In the genomic region with DNA sequence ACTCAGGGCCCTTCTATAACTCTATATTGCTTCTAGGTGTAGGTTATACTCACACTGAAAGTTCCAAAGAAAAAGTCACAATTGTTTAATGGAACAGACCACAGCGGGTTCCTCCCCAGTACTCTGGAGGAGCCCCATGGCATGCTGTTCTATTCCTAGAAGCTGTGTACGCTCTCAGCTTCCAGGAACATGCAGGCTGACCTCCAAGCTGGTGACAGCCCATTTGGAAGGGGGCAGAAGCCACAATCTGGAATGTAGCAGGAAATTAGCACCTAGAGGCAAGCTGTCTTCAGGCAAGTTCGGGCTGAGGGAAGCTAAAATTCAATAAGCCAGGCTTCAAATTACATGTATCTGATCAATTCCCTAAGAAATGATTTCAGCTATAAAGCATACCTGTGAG, we compare ENCODE assay signal across 24 cellular contexts. TPM values are rescaled to one million over a fixed set of nuclear protein-coding genes. Genes with fewer than 3 reads are reported as not detected.
DNase-seq lines count a peak whose midpoint lies in the region; ATAC-seq, FAIRE-seq and TF ChIP-seq lines count a peak whose summit lies in the region.
"Had no signal": no experiment of that assay in that cellular context is flagged by ENCODE, and none has a peak within 500 bp of the region (broad histone marks: within the 10 kb centered on the region; RNA-seq: fewer than 3 reads in every experiment).

No MANE protein-coding gene starts in this region.

- no peak overlapping the region for H2BK5ac ChIP-seq in mesendoderm (ENCODE audit: low read length)

- ATAC-seq in heart right ventricle = peak in 6 of 8 donors; percentile 70 to 89 (median 83)
- peak; percentile 73 for ATAC-seq in K562
- no peak for ATAC-seq in HG03432 (IDR thresholded peaks at IDR 0.05; ENCODE audit: unreplicated experiment)
- ATAC-seq: A549 had no signal

- H3K4me2 ChIP-seq in K562 (ENCODE audit: insufficient read depth, low read length) (no peak overlapping the region), mesendoderm (ENCODE audit: low read length) (no peak overlapping the region)
- H3K4me2 ChIP-seq: A549; BLaER1 treated with 17β-estradiol and CSF1 and Interleukin-3, amounts not matched to agents 10 nM and 100 nM had no signal

- no peaks in the 10 kb centered on the region for H3K79me2 ChIP-seq in K562 (ENCODE audit: control insufficient read depth, insufficient read depth, low read length)
- no peaks in the 10 kb centered on the region for H3K79me2 ChIP-seq in mesendoderm (ENCODE audit: control insufficient read depth, insufficient read depth, low read length)

- no peaks in the 10 kb centered on the region for H4K20me1 ChIP-seq in K562 (replicated peaks; ENCODE audit: control insufficient read depth, insufficient read depth, low read length)
- H4K20me1 ChIP-seq: BLaER1 treated with 17β-estradiol and CSF1 and Interleukin-3, amounts not matched to agents 10 nM and 100 nM had no signal

- H3K27ac ChIP-seq in heart right ventricle (peak overlapping the region in 2 of 10 donors; percentile 1 to 52), left ventricle myocardium inferior (replicated peaks) (no peak overlapping the region), K562 (ENCODE audit: extremely low read depth, low read depth, low read length) (no peak overlapping the region), mesendoderm (ENCODE audit: low read depth, low read length) (no peak overlapping the region)
- H3K27ac ChIP-seq: A549; BLaER1 treated with 17β-estradiol and CSF1 and Interleukin-3, amounts not matched to agents 10 nM and 100 nM had no signal

- H3K79me1 ChIP-seq in mesendoderm (ENCODE audit: low read length) = no peaks in the 10 kb centered on the region

- no peak for TF ChIP-seq RAD21 in K562 (CRISPR knock-in tag; conservative IDR thresholded peaks at IDR 0.05 in 1 of 2, IDR thresholded peaks at IDR 0.05 in 1 of 2)

- CTCF ChIA-PET in K562 (lab: Yijun Ruan, JAX; ENCODE audit: low intra/inter-chr PET ratio) = no interaction called here

- no peak for TF ChIP-seq EP300 in K562 (IDR thresholded peaks at IDR 0.05; ENCODE audit: low read length)

- no peak overlapping the region for H3K18ac ChIP-seq in mesendoderm (ENCODE audit: low read length)

- WGBS in heart right ventricle, 2 donors = 55 to 58% methylated on average over 3 of the region's 3 CpGs
- 1% methylated on average over 3 of the region's 3 CpGs for WGBS in K562 (ENCODE audit: insufficient coverage, low coverage, missing lambda C conversion rate)
- no CpG with 5 or more reads among the region's 3 CpGs for WGBS in mesendoderm (ENCODE audit: extremely low coverage, insufficient coverage, low lambda C conversion rate)

- H2AFZ ChIP-seq in K562 (ENCODE audit: low read depth, low read length) = 0 out of 2 replicates have a peak overlapping the region, but pooled peaks have one; percentile 10

- H2BK120ac ChIP-seq in mesendoderm (ENCODE audit: low read depth, low read length) = no peak overlapping the region

- FAIRE-seq in K562 (lab: Jason Lieb, UNC) = no peak
- FAIRE-seq: A549, G401.6, GM12892, H54 had no signal

- POLR2A ChIA-PET in K562 (lab: Yijun Ruan, JAX) = no interaction called here

- no peak overlapping the region; a peak in 1 of 4 replicates for H3K9ac ChIP-seq in K562 (ENCODE audit: insufficient read depth in 1 of 2, low read depth in 2 of 2, low read length in 2 of 2)
- no peak overlapping the region for H3K9ac ChIP-seq in mesendoderm (ENCODE audit: low read length)
- H3K9ac ChIP-seq: BLaER1 treated with 17β-estradiol and CSF1 and Interleukin-3, amounts not matched to agents 10 nM and 100 nM had no signal

- H3K23ac ChIP-seq in mesendoderm (ENCODE audit: low read length) = no peak overlapping the region

- intact Hi-C loops in heart right ventricle (cut with DNase I) (no loop called here), left ventricle myocardium inferior (cut with micrococcal nuclease) (no loop called here), K562 (cut with micrococcal nuclease) (no loop called here)

- no peak overlapping the region for H4K5ac ChIP-seq in mesendoderm (ENCODE audit: low read length)

- H3K4me1 ChIP-seq in heart right ventricle = no peaks in the 10 kb centered on the region
- no peaks in the 10 kb centered on the region for H3K4me1 ChIP-seq in left ventricle myocardium inferior
- peaks cover 0 to 12% of the 10 kb centered on the region in 2 experiments; a peak in 2 of 5 replicates for H3K4me1 ChIP-seq in K562 (replicated peaks in 1 of 2; ENCODE audit: control insufficient read depth in 2 of 2, insufficient read depth in 2 of 2, low read length in 2 of 2)
- H3K4me1 ChIP-seq in mesendoderm (ENCODE audit: control insufficient read depth, low read depth, low read length) = peaks cover 3% of the 10 kb centered on the region
- H3K4me1 ChIP-seq: A549, HAP-1 had no signal

- H3K9me3 ChIP-seq in heart right ventricle (peaks cover 0 to 30% (median 5%) of the 10 kb centered on the region in 11 donors), left ventricle myocardium inferior (replicated peaks) (peaks cover 22% of the 10 kb centered on the region), K562 (replicated peaks; ENCODE audit: control insufficient read depth, insufficient read depth, low read depth, low read length) (no peaks in the 10 kb centered on the region; the same call in 1 of the 2 replicates)
- H3K9me3 ChIP-seq: A549, HAP-1 had no signal

- H2BK15ac ChIP-seq in mesendoderm (replicated peaks; ENCODE audit: low read depth) = no peak overlapping the region

- no peaks in the 10 kb centered on the region for H3K9me1 ChIP-seq in K562 (ENCODE audit: control insufficient read depth, insufficient read depth, low read length)

- H3K4ac ChIP-seq in mesendoderm (ENCODE audit: low read depth, low read length) = no peak overlapping the region

- no TSS peak for BruUV-seq in K562 (replicated peaks; lab: Mats Ljungman, UMichigan)

- H3K36me3 ChIP-seq in heart right ventricle (peaks cover 0 to 51% (median 11%) of the 10 kb centered on the region in 9 donors), left ventricle myocardium inferior (peaks cover 40% of the 10 kb centered on the region), K562 (ENCODE audit: control insufficient read depth, insufficient read depth, low read length) (no peaks in the 10 kb centered on the region), mesendoderm (ENCODE audit: control insufficient read depth, insufficient read depth, low read length) (no peaks in the 10 kb centered on the region)
- H3K36me3 ChIP-seq: HAP-1 had no signal

- no peak overlapping the region for H4K8ac ChIP-seq in mesendoderm (ENCODE audit: low read depth, low read length)

- H3K4me3 ChIP-seq in heart right ventricle = no peak overlapping the region
- H3K4me3 ChIP-seq in left ventricle myocardium inferior = no peak overlapping the region
- H3K4me3 ChIP-seq in K562 = no peak overlapping the region
- H3K4me3 ChIP-seq in mesendoderm (ENCODE audit: low read length) = no peak overlapping the region
- H3K4me3 ChIP-seq: A549; BLaER1 treated with 17β-estradiol and CSF1 and Interleukin-3, amounts not matched to agents 10 nM and 100 nM; HAP-1 had no signal

- DNase-seq in activated CD8-positive, alpha-beta memory T cell treated with anti-CD3 and anti-CD28 coated beads, Interleukin-2, amount 50 U/mL, for 48 hours = peak; percentile 36
- DNase-seq in activated CD8-positive, alpha-beta memory T cell treated with anti-CD3 and anti-CD28 coated beads for 24 hours = no peak
- DNase-seq in heart right ventricle (peak in 1 of 2 donors; percentile 18), left ventricle myocardium inferior (no peak), K562 (ENCODE audit: extremely low read depth in 1 of 4, low spot score in 3 of 4) (peak in 2 of 4 experiments; percentile 29 to 45), mesendoderm (peak; percentile 58)
- DNase-seq: 8988T; ACHN; AML-193; BE2C; CD4-positive, alpha-beta T cell; CD8-positive, alpha-beta memory T cell; DMS153; DND-41; GOT3; HFFc6 had no signal

- H3K27me3 ChIP-seq in heart right ventricle (no peaks in the 10 kb centered on the region), left ventricle myocardium inferior (ENCODE audit: low read depth) (no peaks in the 10 kb centered on the region), K562 (ENCODE audit: control insufficient read depth in 2 of 2, insufficient read depth in 2 of 2, low read length in 2 of 2) (no peaks in the 10 kb centered on the region), mesendoderm (ENCODE audit: insufficient read depth, low read length, poor library complexity) (no peaks in the 10 kb centered on the region)
- H3K27me3 ChIP-seq: BE2C; BLaER1 treated with 17β-estradiol and CSF1 and Interleukin-3, amounts not matched to agents 10 nM and 100 nM had no signal

- no peak overlapping the region for H3K56ac ChIP-seq in mesendoderm (ENCODE audit: low read length)

- H2AK5ac ChIP-seq in mesendoderm (ENCODE audit: low read length) = no peak overlapping the region

- in situ Hi-C loops in K562 (cut with MboI) = no loop called here

- no peak for TF ChIP-seq POLR2A in K562 (conservative IDR thresholded peaks at IDR 0.05)

- TF ChIP-seq CTCF in heart right ventricle (IDR thresholded peaks at IDR 0.05) (no peak), left ventricle myocardium inferior (IDR thresholded peaks at IDR 0.05; ENCODE audit: borderline replicate concordance) (no peak), K562 (IDR thresholded peaks at IDR 0.05 in 2 of 3, conservative IDR thresholded peaks at IDR 0.05 in 1 of 3; ENCODE audit: insufficient read depth in 2 of 3, low read depth in 1 of 3, low read length in 3 of 3) (no peak)

RNA-seq across cellular contexts. Expression of gene QDPR, which starts 31.4 kb away (rescaled TPM):
- total RNA-seq in heart right ventricle (10 to 100 TPM; 43.4 to 68.4 (median 58.4) TPM), left ventricle myocardium inferior (50.2 TPM), K562 (2014; rRNA removed) (9.4 and 14.4 TPM in 2 replicates), K562 (2014; rRNA removed; fragmentation: Illumina TruSeq; extraction: Trizol) (16.6 and 17.3 TPM in 2 replicates), K562 (2015; rRNA removed; fragmentation: Illumina TruSeq; extraction: Trizol) (16.6 and 17.2 TPM in 2 replicates), K562 (2021) (28.6 and 29.7 TPM in 2 replicates)
- polyA plus RNA-seq in heart right ventricle (10 to 100 TPM; 21.6 to 23.5 TPM), K562 (2011; rRNA removed) (27.1 and 28.9 TPM in 2 replicates), K562 (2014; fragmentation: Illumina TruSeq; extraction: Trizol) (26.6 and 27.7 TPM in 2 replicates), K562 (2014; fragmentation: Nextera tagmentation; extraction: Ambion mirVana) (1 to 10 TPM; 5.7 to 6.4 TPM), K562 (2014; rRNA removed) (26.9 and 39.7 TPM in 2 replicates)
- total RNA-seq in K562 (2011; cell fraction: chromatin; rRNA removed; ENCODE audit: low replicate concordance) = 20.5 and 30.3 TPM in 2 replicates
- 17.8 and 19.8 TPM in 2 replicates for total RNA-seq in K562 (2011; cell fraction: nucleolus; rRNA removed)
- total RNA-seq in K562 (2011; cell fraction: nucleoplasm; rRNA removed) = 24.1 and 36.3 TPM in 2 replicates
- 28.6 and 28.7 TPM in 2 replicates for polyA plus RNA-seq in K562 (2011; cell fraction: cytosol; rRNA removed)
- 14.7 and 16.9 TPM in 2 replicates for polyA plus RNA-seq in K562 (2011; cell fraction: nucleus; rRNA removed)
- polyA plus RNA-seq in K562 (2012) = 24.7 and 27.3 TPM in 2 replicates
- 27.8 and 36.5 TPM in 2 replicates for polyA minus RNA-seq in K562 (2011; rRNA and poly(A)+ RNA removed)
- polyA minus RNA-seq in K562 (2011; cell fraction: cytosol; rRNA and poly(A)+ RNA removed) = 11.0 and 13.0 TPM in 2 replicates
- 10.4 and 13.9 TPM in 2 replicates for polyA minus RNA-seq in K562 (2011; cell fraction: nucleus; rRNA and poly(A)+ RNA removed)
- polyA plus RNA-seq in mesendoderm (2013, experiment 1 of 2) = 26.1 TPM
- 26.6 TPM for polyA plus RNA-seq in mesendoderm (2013, experiment 2 of 2)

RNA-seq across cellular contexts. Expression of gene CLRN2, which starts 34.4 kb away (rescaled TPM):
- total RNA-seq in heart right ventricle = not detected
- polyA plus RNA-seq in heart right ventricle = not detected
- total RNA-seq in left ventricle myocardium inferior = not detected
- total RNA-seq in K562 (2011; cell fraction: chromatin; rRNA removed; ENCODE audit: low replicate concordance) = not detected in 2 replicates
- total RNA-seq in K562 (2011; cell fraction: nucleolus; rRNA removed) = not detected in 2 replicates
- total RNA-seq in K562 (2011; cell fraction: nucleoplasm; rRNA removed) = not detected in 2 replicates
- total RNA-seq in K562 (2014; rRNA removed) = not detected in 2 replicates
- total RNA-seq in K562 (2014; rRNA removed; fragmentation: Illumina TruSeq; extraction: Trizol) = not detected in 2 replicates
- total RNA-seq in K562 (2015; rRNA removed; fragmentation: Illumina TruSeq; extraction: Trizol) = not detected in 2 replicates
- not detected in 2 replicates for total RNA-seq in K562 (2021)
- polyA plus RNA-seq in K562 (2011; rRNA removed) = not detected in 2 replicates
- polyA plus RNA-seq in K562 (2011; cell fraction: cytosol; rRNA removed) = not detected in 2 replicates
- not detected in 2 replicates for polyA plus RNA-seq in K562 (2011; cell fraction: nucleus; rRNA removed)
- polyA plus RNA-seq in K562 (2012) = not detected in 2 replicates
- polyA plus RNA-seq in K562 (2014; fragmentation: Illumina TruSeq; extraction: Trizol) = not detected in 2 replicates
- polyA plus RNA-seq in K562 (2014; fragmentation: Nextera tagmentation; extraction: Ambion mirVana) = not detected
- polyA plus RNA-seq in K562 (2014; rRNA removed) = not detected in 2 replicates
- not detected in 2 replicates for polyA minus RNA-seq in K562 (2011; rRNA and poly(A)+ RNA removed)
- not detected in 2 replicates for polyA minus RNA-seq in K562 (2011; cell fraction: cytosol; rRNA and poly(A)+ RNA removed)
- polyA minus RNA-seq in K562 (2011; cell fraction: nucleus; rRNA and poly(A)+ RNA removed) = not detected in 2 replicates
- not detected for polyA plus RNA-seq in mesendoderm (2013, experiment 1 of 2)
- not detected for polyA plus RNA-seq in mesendoderm (2013, experiment 2 of 2)
- total RNA-seq: CD4-positive, alpha-beta T cell; CD8-positive, alpha-beta memory T cell; HFFc6 had no signal
- polyA plus RNA-seq: A549; CD14-positive monocyte; CD8-positive, alpha-beta memory T cell had no signal

Comparison
In these comparisons a context has a peak if more than half of its experiments do, and no peak if none do; other contexts are left out.
1. DNase-seq: peak in activated CD8-positive, alpha-beta memory T cell treated with anti-CD3 and anti-CD28 coated beads, Interleukin-2, amount 50 U/mL, for 48 hours (single experiment) and mesendoderm (single experiment); none in activated CD8-positive, alpha-beta memory T cell treated with anti-CD3 and anti-CD28 coated beads for 24 hours (single experiment) and left ventricle myocardium inferior (single experiment).